1 cellular context compared by ENCODE assay signal in the genomic region with DNA sequence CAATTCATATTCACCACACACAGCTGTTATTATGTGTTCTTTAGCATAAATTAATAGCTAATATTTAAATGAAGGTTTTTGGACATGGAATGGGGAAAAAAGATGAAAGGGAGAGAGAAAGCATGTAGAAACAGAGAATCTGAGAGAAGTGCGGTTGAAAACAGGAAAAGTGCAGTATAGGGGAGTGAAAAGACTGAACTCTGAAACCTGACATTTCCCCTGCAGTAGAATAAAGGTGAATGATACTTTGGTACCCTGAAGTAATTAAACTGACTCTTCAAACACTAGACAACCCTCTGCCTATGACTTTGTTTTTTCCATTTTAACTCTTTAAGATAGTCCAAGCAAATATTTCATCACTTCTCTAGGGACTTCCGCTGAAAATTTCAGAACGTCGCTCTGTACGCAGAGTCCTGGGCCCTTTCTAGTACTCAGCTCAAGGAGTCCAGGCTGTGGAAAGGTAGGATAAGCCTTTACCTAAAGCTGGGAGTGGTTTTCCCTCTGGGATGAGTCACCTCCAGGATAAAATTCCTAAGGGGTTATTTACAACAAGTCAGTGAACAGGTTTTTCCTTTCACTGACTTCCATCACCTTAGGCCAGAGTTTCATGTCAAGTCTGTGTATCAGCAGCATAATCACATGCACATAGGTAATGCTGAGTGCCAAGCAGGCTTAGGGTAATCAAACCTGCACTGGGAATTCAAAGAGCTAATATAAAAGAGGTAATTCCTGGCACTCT.
TF ChIP-seq lines count a peak whose summit lies in the region.

No MANE protein-coding gene starts in this region.

TF ChIP-seq in WTC11, 78 proteins besides CTCF, POLR2A, EP300 and RAD21 (continued from another document):
- TF ChIP-seq, protein P1, sequence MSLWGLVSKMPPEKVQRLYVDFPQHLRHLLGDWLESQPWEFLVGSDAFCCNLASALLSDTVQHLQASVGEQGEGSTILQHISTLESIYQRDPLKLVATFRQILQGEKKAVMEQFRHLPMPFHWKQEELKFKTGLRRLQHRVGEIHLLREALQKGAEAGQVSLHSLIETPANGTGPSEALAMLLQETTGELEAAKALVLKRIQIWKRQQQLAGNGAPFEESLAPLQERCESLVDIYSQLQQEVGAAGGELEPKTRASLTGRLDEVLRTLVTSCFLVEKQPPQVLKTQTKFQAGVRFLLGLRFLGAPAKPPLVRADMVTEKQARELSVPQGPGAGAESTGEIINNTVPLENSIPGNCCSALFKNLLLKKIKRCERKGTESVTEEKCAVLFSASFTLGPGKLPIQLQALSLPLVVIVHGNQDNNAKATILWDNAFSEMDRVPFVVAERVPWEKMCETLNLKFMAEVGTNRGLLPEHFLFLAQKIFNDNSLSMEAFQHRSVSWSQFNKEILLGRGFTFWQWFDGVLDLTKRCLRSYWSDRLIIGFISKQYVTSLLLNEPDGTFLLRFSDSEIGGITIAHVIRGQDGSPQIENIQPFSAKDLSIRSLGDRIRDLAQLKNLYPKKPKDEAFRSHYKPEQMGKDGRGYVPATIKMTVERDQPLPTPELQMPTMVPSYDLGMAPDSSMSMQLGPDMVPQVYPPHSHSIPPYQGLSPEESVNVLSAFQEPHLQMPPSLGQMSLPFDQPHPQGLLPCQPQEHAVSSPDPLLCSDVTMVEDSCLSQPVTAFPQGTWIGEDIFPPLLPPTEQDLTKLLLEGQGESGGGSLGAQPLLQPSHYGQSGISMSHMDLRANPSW (CRISPR knock-in tag; conservative IDR thresholded peaks at IDR 0.05; ENCODE audit: low read depth): no peak
- TF ChIP-seq KAT7 (CRISPR knock-in tag; IDR thresholded peaks at IDR 0.05; ENCODE audit: borderline replicate concordance) (no peak), GTF2I (CRISPR knock-in tag; conservative IDR thresholded peaks at IDR 0.05) (no peak), ZNF121 (CRISPR knock-in tag; IDR thresholded peaks at IDR 0.05) (no peak)
- TF ChIP-seq, protein P2, sequence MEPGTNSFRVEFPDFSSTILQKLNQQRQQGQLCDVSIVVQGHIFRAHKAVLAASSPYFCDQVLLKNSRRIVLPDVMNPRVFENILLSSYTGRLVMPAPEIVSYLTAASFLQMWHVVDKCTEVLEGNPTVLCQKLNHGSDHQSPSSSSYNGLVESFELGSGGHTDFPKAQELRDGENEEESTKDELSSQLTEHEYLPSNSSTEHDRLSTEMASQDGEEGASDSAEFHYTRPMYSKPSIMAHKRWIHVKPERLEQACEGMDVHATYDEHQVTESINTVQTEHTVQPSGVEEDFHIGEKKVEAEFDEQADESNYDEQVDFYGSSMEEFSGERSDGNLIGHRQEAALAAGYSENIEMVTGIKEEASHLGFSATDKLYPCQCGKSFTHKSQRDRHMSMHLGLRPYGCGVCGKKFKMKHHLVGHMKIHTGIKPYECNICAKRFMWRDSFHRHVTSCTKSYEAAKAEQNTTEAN (CRISPR knock-in tag; IDR thresholded peaks at IDR 0.05): no peak
- TF ChIP-seq, protein P3, sequence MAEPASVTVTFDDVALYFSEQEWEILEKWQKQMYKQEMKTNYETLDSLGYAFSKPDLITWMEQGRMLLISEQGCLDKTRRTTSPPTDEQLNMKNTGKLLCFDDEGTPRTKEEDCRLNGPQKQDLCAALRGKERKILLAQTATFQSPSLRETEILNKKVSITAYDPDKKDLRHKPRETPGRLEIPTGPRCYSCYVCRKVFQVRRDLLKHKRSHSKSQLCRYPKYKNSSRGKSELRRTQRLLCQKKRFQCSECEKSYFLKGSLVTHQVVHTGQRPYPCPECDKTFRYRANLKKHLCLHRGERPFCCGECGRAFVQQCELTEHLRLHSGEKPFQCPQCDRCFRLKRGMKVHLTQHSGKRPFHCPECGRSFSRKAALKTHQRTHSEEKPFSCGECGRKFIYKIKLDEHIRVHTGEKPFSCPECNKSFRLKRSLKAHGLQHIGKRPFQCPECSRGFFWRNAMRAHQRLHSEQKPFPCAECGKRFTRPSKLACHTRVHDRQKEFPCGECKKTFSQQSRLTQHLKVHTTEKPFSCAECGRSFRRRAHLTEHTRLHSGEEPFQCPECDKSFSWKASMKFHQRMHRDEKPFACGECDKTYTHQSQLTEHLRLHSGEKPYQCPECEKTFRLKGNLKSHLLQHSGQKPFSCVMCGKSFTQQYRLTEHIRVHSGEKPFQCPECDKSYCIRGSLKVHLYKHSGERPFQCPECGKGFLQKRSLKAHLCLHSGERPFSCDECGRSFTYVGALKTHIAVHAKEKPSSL (CRISPR knock-in tag; conservative IDR thresholded peaks at IDR 0.05): no peak
TF ChIP-seq in WTC11: peak in this region for 0.
